ENCODE assay signal across 1 cellular context in the genomic region with DNA sequence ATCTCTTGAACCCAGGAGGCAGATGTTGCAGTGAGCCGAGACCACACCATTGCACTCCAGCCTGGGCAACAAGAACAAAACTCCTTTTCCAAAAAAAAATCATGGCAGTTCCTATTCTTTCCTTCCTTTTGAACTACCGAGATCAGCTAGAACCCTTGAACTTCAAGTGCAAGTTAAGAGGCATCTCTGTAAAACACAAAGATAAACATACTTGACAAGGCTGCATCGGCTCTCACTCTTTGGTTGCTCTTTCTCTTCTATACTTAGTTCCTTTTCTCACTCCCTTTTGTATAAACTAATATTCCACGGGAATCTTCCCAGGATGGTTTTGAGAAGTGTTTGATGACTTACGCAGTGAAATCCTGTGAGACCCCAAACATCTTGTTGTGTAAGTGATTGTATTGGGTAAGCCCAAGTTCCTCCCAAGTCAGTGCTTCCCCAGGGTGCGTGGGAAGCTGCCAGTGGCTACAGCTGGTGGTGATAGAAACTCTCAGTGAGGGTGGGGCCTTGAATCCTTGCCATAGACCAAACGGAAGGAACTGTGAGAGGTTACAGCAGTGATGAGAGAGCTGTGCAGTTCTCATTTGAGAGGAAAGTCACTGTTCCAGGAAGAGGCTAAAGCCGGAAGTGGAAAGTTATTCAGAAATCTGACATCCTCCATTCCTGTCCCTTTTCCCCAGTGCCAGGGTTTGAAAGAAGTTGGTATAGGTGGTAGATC.
TF ChIP-seq lines count a peak whose summit lies in the region.

No MANE protein-coding gene starts in this region.

TF ChIP-seq in SK-N-SH treated with all-trans-retinoic acid at 6 μM for 48 hours, 23 proteins besides CTCF, POLR2A, EP300 and RAD21 (continued from another document):
- TF ChIP-seq, protein P1, sequence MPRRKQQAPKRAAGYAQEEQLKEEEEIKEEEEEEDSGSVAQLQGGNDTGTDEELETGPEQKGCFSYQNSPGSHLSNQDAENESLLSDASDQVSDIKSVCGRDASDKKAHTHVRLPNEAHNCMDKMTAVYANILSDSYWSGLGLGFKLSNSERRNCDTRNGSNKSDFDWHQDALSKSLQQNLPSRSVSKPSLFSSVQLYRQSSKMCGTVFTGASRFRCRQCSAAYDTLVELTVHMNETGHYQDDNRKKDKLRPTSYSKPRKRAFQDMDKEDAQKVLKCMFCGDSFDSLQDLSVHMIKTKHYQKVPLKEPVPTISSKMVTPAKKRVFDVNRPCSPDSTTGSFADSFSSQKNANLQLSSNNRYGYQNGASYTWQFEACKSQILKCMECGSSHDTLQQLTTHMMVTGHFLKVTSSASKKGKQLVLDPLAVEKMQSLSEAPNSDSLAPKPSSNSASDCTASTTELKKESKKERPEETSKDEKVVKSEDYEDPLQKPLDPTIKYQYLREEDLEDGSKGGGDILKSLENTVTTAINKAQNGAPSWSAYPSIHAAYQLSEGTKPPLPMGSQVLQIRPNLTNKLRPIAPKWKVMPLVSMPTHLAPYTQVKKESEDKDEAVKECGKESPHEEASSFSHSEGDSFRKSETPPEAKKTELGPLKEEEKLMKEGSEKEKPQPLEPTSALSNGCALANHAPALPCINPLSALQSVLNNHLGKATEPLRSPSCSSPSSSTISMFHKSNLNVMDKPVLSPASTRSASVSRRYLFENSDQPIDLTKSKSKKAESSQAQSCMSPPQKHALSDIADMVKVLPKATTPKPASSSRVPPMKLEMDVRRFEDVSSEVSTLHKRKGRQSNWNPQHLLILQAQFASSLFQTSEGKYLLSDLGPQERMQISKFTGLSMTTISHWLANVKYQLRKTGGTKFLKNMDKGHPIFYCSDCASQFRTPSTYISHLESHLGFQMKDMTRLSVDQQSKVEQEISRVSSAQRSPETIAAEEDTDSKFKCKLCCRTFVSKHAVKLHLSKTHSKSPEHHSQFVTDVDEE (CRISPR knock-in tag; IDR thresholded peaks at IDR 0.05): no peak
- TF ChIP-seq CSDC2 (CRISPR knock-in tag; IDR thresholded peaks at IDR 0.05) (no peak), ZNF565 (CRISPR knock-in tag; conservative IDR thresholded peaks at IDR 0.05; ENCODE audit: low read depth) (no peak), PPARA (CRISPR knock-in tag; IDR thresholded peaks at IDR 0.05; ENCODE audit: borderline replicate concordance) (no peak), RARB (CRISPR knock-in tag; IDR thresholded peaks at IDR 0.05) (no peak), ZNF70 (CRISPR knock-in tag; IDR thresholded peaks at IDR 0.05) (no peak), ISL1 (CRISPR knock-in tag; IDR thresholded peaks at IDR 0.05) (no peak), ZC3H10 (CRISPR knock-in tag; IDR thresholded peaks at IDR 0.05) (no peak), ZNF8 (CRISPR knock-in tag; IDR thresholded peaks at IDR 0.05) (no peak), TCF4 (CRISPR knock-in tag; IDR thresholded peaks at IDR 0.05; ENCODE audit: borderline replicate concordance) (no peak), SNAI2 (CRISPR knock-in tag; IDR thresholded peaks at IDR 0.05) (no peak), ZFP3 (CRISPR knock-in tag; IDR thresholded peaks at IDR 0.05) (no peak), OSR1 (CRISPR knock-in tag; IDR thresholded peaks at IDR 0.05) (no peak)
- TF ChIP-seq, protein P2, sequence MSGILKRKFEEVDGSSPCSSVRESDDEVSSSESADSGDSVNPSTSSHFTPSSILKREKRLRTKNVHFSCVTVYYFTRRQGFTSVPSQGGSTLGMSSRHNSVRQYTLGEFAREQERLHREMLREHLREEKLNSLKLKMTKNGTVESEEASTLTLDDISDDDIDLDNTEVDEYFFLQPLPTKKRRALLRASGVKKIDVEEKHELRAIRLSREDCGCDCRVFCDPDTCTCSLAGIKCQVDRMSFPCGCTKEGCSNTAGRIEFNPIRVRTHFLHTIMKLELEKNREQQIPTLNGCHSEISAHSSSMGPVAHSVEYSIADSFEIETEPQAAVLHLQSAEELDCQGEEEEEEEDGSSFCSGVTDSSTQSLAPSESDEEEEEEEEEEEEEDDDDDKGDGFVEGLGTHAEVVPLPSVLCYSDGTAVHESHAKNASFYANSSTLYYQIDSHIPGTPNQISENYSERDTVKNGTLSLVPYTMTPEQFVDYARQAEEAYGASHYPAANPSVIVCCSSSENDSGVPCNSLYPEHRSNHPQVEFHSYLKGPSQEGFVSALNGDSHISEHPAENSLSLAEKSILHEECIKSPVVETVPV (CRISPR knock-in tag; IDR thresholded peaks at IDR 0.05): no peak
- TF ChIP-seq, protein P3, sequence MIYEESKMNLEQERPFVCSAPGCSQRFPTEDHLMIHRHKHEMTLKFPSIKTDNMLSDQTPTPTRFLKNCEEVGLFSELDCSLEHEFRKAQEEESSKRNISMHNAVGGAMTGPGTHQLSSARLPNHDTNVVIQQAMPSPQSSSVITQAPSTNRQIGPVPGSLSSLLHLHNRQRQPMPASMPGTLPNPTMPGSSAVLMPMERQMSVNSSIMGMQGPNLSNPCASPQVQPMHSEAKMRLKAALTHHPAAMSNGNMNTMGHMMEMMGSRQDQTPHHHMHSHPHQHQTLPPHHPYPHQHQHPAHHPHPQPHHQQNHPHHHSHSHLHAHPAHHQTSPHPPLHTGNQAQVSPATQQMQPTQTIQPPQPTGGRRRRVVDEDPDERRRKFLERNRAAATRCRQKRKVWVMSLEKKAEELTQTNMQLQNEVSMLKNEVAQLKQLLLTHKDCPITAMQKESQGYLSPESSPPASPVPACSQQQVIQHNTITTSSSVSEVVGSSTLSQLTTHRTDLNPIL (CRISPR knock-in tag; IDR thresholded peaks at IDR 0.05; ENCODE audit: low read depth): no peak
